11 cellular contexts compared by ENCODE assay signal in the genomic region with DNA sequence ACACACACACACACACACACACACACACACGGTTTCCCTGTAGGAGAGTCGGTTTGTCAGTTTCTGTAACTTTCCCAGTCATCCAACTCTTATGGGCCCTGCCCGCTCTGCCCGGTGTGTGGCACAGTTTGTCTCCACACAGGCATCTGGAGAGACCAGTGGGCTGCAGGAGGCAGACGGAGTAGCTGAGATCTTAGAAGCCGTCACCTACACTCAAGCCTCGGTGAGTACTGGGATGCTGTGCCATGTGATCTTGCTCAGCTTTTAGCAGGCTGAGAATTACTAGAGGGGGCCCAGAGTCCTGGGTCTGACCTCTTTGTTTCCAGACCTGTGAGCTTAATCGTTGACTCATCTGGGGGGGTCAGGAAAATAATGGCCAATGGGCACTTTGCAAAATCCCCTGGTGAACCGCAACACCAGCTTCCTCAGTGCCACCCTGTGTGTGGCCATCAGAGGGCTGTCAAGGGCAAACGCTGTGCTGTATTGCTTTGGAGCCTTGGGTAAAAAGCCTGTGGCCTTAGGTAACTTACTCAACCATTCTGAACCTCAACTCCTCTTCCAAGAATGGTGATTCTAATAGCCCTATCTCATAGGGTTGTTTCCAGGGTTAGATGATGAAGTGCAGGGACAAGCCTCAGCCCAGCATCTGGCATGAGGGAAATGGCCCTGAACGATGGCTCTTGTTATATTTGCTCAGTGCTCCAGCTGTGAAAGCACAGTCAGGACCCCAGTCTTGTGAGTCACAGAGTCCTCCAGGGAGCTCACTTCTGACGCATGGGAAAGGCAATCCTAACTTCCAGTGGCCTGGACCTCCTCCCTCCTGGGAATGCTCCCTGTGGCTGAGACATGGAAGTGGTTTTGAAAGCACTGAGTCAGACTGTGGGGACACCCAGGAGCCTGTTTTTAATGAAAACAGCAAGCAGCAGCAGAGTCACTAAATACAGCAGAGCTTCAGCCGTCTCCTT. TPM values are rescaled to one million over a fixed set of nuclear protein-coding genes. Genes with fewer than 3 reads are reported as not detected.
A peak's percentile ranks its signal among the peaks of the same experiment; 100 is the strongest.
DNase-seq lines count a peak whose midpoint lies in the region; ATAC-seq, FAIRE-seq and TF ChIP-seq lines count a peak whose summit lies in the region.
"Had no signal": no experiment of that assay in that cellular context is flagged by ENCODE, and none has a peak within 500 bp of the region (broad histone marks: within the 10 kb centered on the region; RNA-seq: fewer than 3 reads in every experiment).

No MANE protein-coding gene starts in this region.

- ATAC-seq in lung (ENCODE audit: insufficient read depth, low FRiP score) (peak; percentile 60), GM19467 (IDR thresholded peaks at IDR 0.05; ENCODE audit: unreplicated experiment) (no peak)

- peaks cover 0 to 5% of the 10 kb centered on the region in 2 donors for H3K9me3 ChIP-seq in lung (ENCODE audit: control insufficient read depth in 2 of 2, insufficient read depth in 1 of 2, low read length in 1 of 2)

- FAIRE-seq in GM12891 (lab: Jason Lieb, UNC): no peak
- FAIRE-seq: G401.6 had no signal

- H3K36me3 ChIP-seq in brain microvascular endothelial cell (replicated peaks) (no peaks in the 10 kb centered on the region), lung (ENCODE audit: control insufficient read depth in 2 of 2, insufficient read depth in 2 of 2, low read length in 2 of 2) (no peaks in the 10 kb centered on the region)

- WGBS in lung, 2 donors: 80 to 81% methylated on average over 13 of the region's 13 CpGs

- TF ChIP-seq POLR2A in GM12891 (IDR thresholded peaks at IDR 0.05; ENCODE audit: low read depth, low read length): no peak

- TF ChIP-seq RAD21 in Ishikawa (IDR thresholded peaks at IDR 0.05; ENCODE audit: low read depth): peak; percentile 10; the same call in 1 of the 2 replicates

- H3K27ac ChIP-seq in brain microvascular endothelial cell: peak overlapping the region; percentile 93
- H3K27ac ChIP-seq in lung (ENCODE audit: low read depth in 1 of 2, low read length in 1 of 2): peak overlapping the region in 1 of 2 donors; percentile 61

- in situ Hi-C loops in brain microvascular endothelial cell (cut with HindIII; ENCODE audit: low pct_ligation_motif_present, low sequenced_read_pairs): loop anchor here (25.0 kb wide), 1 partner anchor 127 kb away; no protein-coding TSS in a partner anchor

- TF ChIP-seq CTCF in brain microvascular endothelial cell (IDR thresholded peaks at IDR 0.05; ENCODE audit: low read depth, low read length, missing control alignments): peak; percentile 70
- TF ChIP-seq CTCF in lung (IDR thresholded peaks at IDR 0.05; ENCODE audit: control extremely low read depth, extremely low read depth): no peak

- peaks cover 8 to 10% of the 10 kb centered on the region in 2 donors for H3K4me1 ChIP-seq in lung (ENCODE audit: control insufficient read depth in 2 of 2, insufficient read depth in 2 of 2, low read length in 2 of 2)

- H3K27me3 ChIP-seq in brain microvascular endothelial cell (replicated peaks): no peaks in the 10 kb centered on the region
- H3K27me3 ChIP-seq in lung (ENCODE audit: control insufficient read depth, insufficient read depth): no peaks in the 10 kb centered on the region

- no peak for TF ChIP-seq EP300 in Ishikawa (IDR thresholded peaks at IDR 0.05; ENCODE audit: borderline replicate concordance)

- DNase-seq in A172 (ENCODE audit: low spot score): peak; percentile 100
- peak; percentile 100 for DNase-seq in brain microvascular endothelial cell
- peak; percentile 45 for DNase-seq in lung (ENCODE audit: low spot score)
- DNase-seq in GM12891 (ENCODE audit: insufficient read length, low spot score): no peak
- DNase-seq in middle frontal gyrus (ENCODE audit: extremely low spot score, low spot score): no peak
- no peak for DNase-seq in occipital lobe (lab: John Stamatoyannopoulos, UW)
- DNase-seq: activated B cell treated with CpG ODN at 0.5 μM for 24 hours, natural killer cell had no signal

- H3K4me3 ChIP-seq in brain microvascular endothelial cell (ENCODE audit: low read depth, low read length): peak overlapping the region; percentile 1
- H3K4me3 ChIP-seq in lung: no peak overlapping the region

TF ChIP-seq in Ishikawa, 13 proteins besides CTCF, POLR2A, EP300 and RAD21 (continues in another document):
- no peak for TF ChIP-seq TCF12 (IDR thresholded peaks at IDR 0.05; ENCODE audit: low read depth)
- TF ChIP-seq NFIC (IDR thresholded peaks at IDR 0.05): no peak
- TF ChIP-seq, protein P1, sequence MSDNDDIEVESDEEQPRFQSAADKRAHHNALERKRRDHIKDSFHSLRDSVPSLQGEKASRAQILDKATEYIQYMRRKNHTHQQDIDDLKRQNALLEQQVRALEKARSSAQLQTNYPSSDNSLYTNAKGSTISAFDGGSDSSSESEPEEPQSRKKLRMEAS (IDR thresholded peaks at IDR 0.05): no peak
- no peak for TF ChIP-seq TAF1 (IDR thresholded peaks at IDR 0.05; ENCODE audit: low read depth)
- TF ChIP-seq FOXM1 (IDR thresholded peaks at IDR 0.05; ENCODE audit: borderline replicate concordance, low read depth): no peak
- no peak for TF ChIP-seq EGR1 (IDR thresholded peaks at IDR 0.05)
- TF ChIP-seq REST (IDR thresholded peaks at IDR 0.05; ENCODE audit: low read depth): no peak
- TF ChIP-seq TEAD4 (IDR thresholded peaks at IDR 0.05): no peak
- no peak for TF ChIP-seq CEBPB (IDR thresholded peaks at IDR 0.05)
- no peak for TF ChIP-seq YY1 (IDR thresholded peaks at IDR 0.05; ENCODE audit: low read depth)

TF ChIP-seq in GM12891, 5 proteins besides CTCF, POLR2A, EP300 and RAD21:
- TF ChIP-seq TAF1 (IDR thresholded peaks at IDR 0.05; ENCODE audit: low read depth, low read length): no peak
- TF ChIP-seq POU2F2 (IDR thresholded peaks at IDR 0.05; ENCODE audit: low read depth, low read length): no peak
- no peak for TF ChIP-seq PAX5 (IDR thresholded peaks at IDR 0.05; ENCODE audit: insufficient read depth, low read length, severe bottlenecking)
- TF ChIP-seq POLR2AphosphoS5 (IDR thresholded peaks at IDR 0.05; ENCODE audit: low read depth, low read length): no peak
- TF ChIP-seq SPI1 (IDR thresholded peaks at IDR 0.05; ENCODE audit: low read depth, low read length): no peak

RNA-seq across cellular contexts. Expression of gene COL15A1, which starts 45.6 kb away (rescaled TPM):
- 0.09 and 0.12 TPM in 2 replicates for total RNA-seq in A172 (2014; rRNA removed; shearing (Covaris generic))
- 10 to 100 TPM in 1 of 2 donors, 1 to 10 TPM in 1; 8.9 to 40.5 TPM for total RNA-seq in lung
- polyA plus RNA-seq in lung: 1 to 10 TPM; 2.9 to 8.1 TPM
- not detected for polyA plus RNA-seq in GM12891 (2012; ENCODE audit: low read depth, missing spikeins)
- total RNA-seq in occipital lobe: 12.5 TPM

Comparison
In these comparisons a context has a peak if more than half of its experiments do, and no peak if none do; other contexts are left out.
1. DNase-seq: peak in A172 (single experiment), brain microvascular endothelial cell (single experiment) and lung (single experiment); none in GM12891 (single experiment), middle frontal gyrus (single experiment) and occipital lobe (single experiment).